Comparison of ENCODE assay signal across 8 cellular contexts in genomic region chr2:26786207-26787023, GRCh38. TPM values are rescaled to one million over a fixed set of nuclear protein-coding genes. Genes with fewer than 3 reads are reported as not detected.
DNase-seq lines count a peak whose midpoint lies in the region; ATAC-seq and TF ChIP-seq lines count a peak whose summit lies in the region.

No MANE protein-coding gene starts in this region.

- H3K27ac ChIP-seq in CD8-positive, alpha-beta memory T cell (ENCODE audit: low read depth, low read length): peak overlapping the region; percentile 72
- H3K27ac ChIP-seq in WERI-Rb-1 (peak overlapping the region; percentile 75), gastroesophageal sphincter (peak overlapping the region in 1 of 4 donors; percentile 60)

- no peaks in the 10 kb centered on the region for H3K9me3 ChIP-seq in CD8-positive, alpha-beta memory T cell (ENCODE audit: low read length)
- peaks cover 6% of the 10 kb centered on the region for H3K9me3 ChIP-seq in WERI-Rb-1 (ENCODE audit: severe bottlenecking)
- peaks cover 0 to 8% (median 0%) of the 10 kb centered on the region in 3 donors for H3K9me3 ChIP-seq in gastroesophageal sphincter

- peak; percentile 31 for ATAC-seq in GM19324 (IDR thresholded peaks at IDR 0.05; ENCODE audit: low FRiP score, unreplicated experiment)
- ATAC-seq in HG03354 (IDR thresholded peaks at IDR 0.05; ENCODE audit: poor library complexity, severe bottlenecking, unreplicated experiment): peak; percentile 22
- peak; percentile 2 for ATAC-seq in gastroesophageal sphincter
- no peak for ATAC-seq in GM19395 (IDR thresholded peaks at IDR 0.05; ENCODE audit: unreplicated experiment)

- H3K4me1 ChIP-seq in CD8-positive, alpha-beta memory T cell (ENCODE audit: insufficient read depth, low read length): peaks cover 6% of the 10 kb centered on the region
- H3K4me1 ChIP-seq in gastroesophageal sphincter: peaks cover 0 to 19% (median 6%) of the 10 kb centered on the region in 3 donors

- H3K4me3 ChIP-seq in CD8-positive, alpha-beta memory T cell (ENCODE audit: low read length): peak overlapping the region; percentile 53
- H3K4me3 ChIP-seq in WERI-Rb-1 (ENCODE audit: low read depth, low read length): peak overlapping the region; percentile 63
- peak overlapping the region; percentile 81 to 83 for H3K4me3 ChIP-seq in gastroesophageal sphincter

- H3K36me3 Mint-ChIP-seq in CD8-positive, alpha-beta memory T cell: peaks cover 0 to 3% (median 1%) of the 10 kb centered on the region in 3 donors
- H3K36me3 Mint-ChIP-seq in progenitor cell of endocrine pancreas (ENCODE audit: insufficient read depth): peaks cover 18% of the 10 kb centered on the region

- TF ChIP-seq CTCF in WERI-Rb-1 (IDR thresholded peaks at IDR 0.05; ENCODE audit: low read depth, low read length) (no peak), gastroesophageal sphincter (IDR thresholded peaks at IDR 0.05) (no peak), progenitor cell of endocrine pancreas (IDR thresholded peaks at IDR 0.05; ENCODE audit: unreplicated experiment) (no peak)

- WGBS in gastroesophageal sphincter (ENCODE audit: low coverage in 1 of 2), 2 donors: 0 to 7% methylated on average over 2 to 7 of the region's 55 CpGs

- H3K27ac Mint-ChIP-seq in CD8-positive, alpha-beta memory T cell: peak overlapping the region in 6 of 8 donors; percentile 17 to 69 (median 60)
- no peak overlapping the region for H3K27ac Mint-ChIP-seq in progenitor cell of endocrine pancreas

- POLR2A ChIA-PET in CD8-positive, alpha-beta memory T cell (lab: Charles Lee): interaction anchor here (0.6 to 0.8 kb wide), 2 partner anchors 22 to 117 kb away, joined by 3 read pairs; no protein-coding TSS in a partner anchor

- H3K27me3 ChIP-seq in CD8-positive, alpha-beta memory T cell (ENCODE audit: insufficient read depth, low read length, poor library complexity, severe bottlenecking): no peaks in the 10 kb centered on the region
- H3K27me3 ChIP-seq in WERI-Rb-1 (ENCODE audit: insufficient read depth, low read depth, severe bottlenecking) (no peaks in the 10 kb centered on the region), gastroesophageal sphincter (peaks cover 50% of the 10 kb centered on the region)

- TF ChIP-seq EP300 in gastroesophageal sphincter (IDR thresholded peaks at IDR 0.05): no peak

- CTCF ChIA-PET in CD8-positive, alpha-beta memory T cell (lab: Charles Lee): interaction anchor here (1.0 kb wide), 1 partner anchor 9 kb away, joined by 3 read pairs; no protein-coding TSS in a partner anchor

- no peak for TF ChIP-seq POLR2A in gastroesophageal sphincter (IDR thresholded peaks at IDR 0.05)

- peaks cover 8 to 19% (median 15%) of the 10 kb centered on the region in 3 donors for H3K4me1 Mint-ChIP-seq in CD8-positive, alpha-beta memory T cell
- H3K4me1 Mint-ChIP-seq in progenitor cell of endocrine pancreas (ENCODE audit: low read depth): peaks cover 3% of the 10 kb centered on the region

- H3K9me3 Mint-ChIP-seq in CD8-positive, alpha-beta memory T cell: peaks cover 0 to 5% (median 0%) of the 10 kb centered on the region in 5 donors
- peaks cover 4% of the 10 kb centered on the region for H3K9me3 Mint-ChIP-seq in progenitor cell of endocrine pancreas (ENCODE audit: low read depth)

- no peaks in the 10 kb centered on the region for H3K36me3 ChIP-seq in CD8-positive, alpha-beta memory T cell (ENCODE audit: insufficient read depth, low read length)
- H3K36me3 ChIP-seq in WERI-Rb-1 (peaks cover 43% of the 10 kb centered on the region), gastroesophageal sphincter (peaks cover 0 to 5% of the 10 kb centered on the region in 2 donors)

- H3K27me3 Mint-ChIP-seq in CD8-positive, alpha-beta memory T cell: peaks cover 3 to 13% of the 10 kb centered on the region in 2 donors
- H3K27me3 Mint-ChIP-seq in progenitor cell of endocrine pancreas: peaks cover 3% of the 10 kb centered on the region

- peak overlapping the region; percentile 78 to 93 (median 86) for H3K4me3 Mint-ChIP-seq in CD8-positive, alpha-beta memory T cell
- peak overlapping the region; percentile 80 for H3K4me3 Mint-ChIP-seq in progenitor cell of endocrine pancreas (ENCODE audit: low read depth)

- peak in 2 of 5 donors; percentile 10 to 11 for DNase-seq in CD8-positive, alpha-beta memory T cell
- DNase-seq in WERI-Rb-1 (no peak), progenitor cell of endocrine pancreas (ENCODE audit: low spot score, unreplicated experiment) (no peak), pons (ENCODE audit: low spot score) (no peak)

RNA-seq across cellular contexts. Expression of gene CENPA, which starts 0.6 kb away (rescaled TPM):
- total RNA-seq in CD8-positive, alpha-beta memory T cell: 10 to 100 TPM; 18.2 to 21.6 TPM
- polyA plus RNA-seq in CD8-positive, alpha-beta memory T cell: 0.70 TPM
- total RNA-seq in gastroesophageal sphincter: not detected
- total RNA-seq in progenitor cell of endocrine pancreas: 10.5 and 10.7 TPM in 2 replicates

RNA-seq across cellular contexts. Expression of gene SLC35F6, which starts 22.3 kb away (rescaled TPM):
- 10 to 100 TPM; 11.5 to 12.1 TPM for total RNA-seq in CD8-positive, alpha-beta memory T cell
- polyA plus RNA-seq in CD8-positive, alpha-beta memory T cell: 6.7 TPM
- total RNA-seq in gastroesophageal sphincter (10 to 100 TPM; 20.2 to 47.3 (median 38.2) TPM), progenitor cell of endocrine pancreas (19.2 and 19.9 TPM in 2 replicates)

Comparison
In these comparisons a context has a peak if more than half of its experiments do, and no peak if none do; other contexts are left out.
1. RNA of gene CENPA, which starts 0.6 kb away (total RNA-seq): 18.2 to 21.6 TPM in CD8-positive, alpha-beta memory T cell and 10.5 to 10.7 TPM in progenitor cell of endocrine pancreas; not detected in gastroesophageal sphincter; every median in the first group is over 10 times any median in the second.
2. Peak in every context shown above with its lines, with median percentiles within 50 percentile points of each other: H3K4me3 ChIP-seq.